30 cellular contexts compared by ENCODE assay signal in genomic region chr5:178995341-178995690, GRCh38. TPM values are rescaled to one million over a fixed set of nuclear protein-coding genes. Genes with fewer than 3 reads are reported as not detected.
A peak's percentile ranks its signal among the peaks of the same experiment; 100 is the strongest.
DNase-seq lines count a peak whose midpoint lies in the region; ATAC-seq and TF ChIP-seq lines count a peak whose summit lies in the region.
"Had no signal": no experiment of that assay in that cellular context is flagged by ENCODE, and none has a peak within 500 bp of the region (broad histone marks: within the 10 kb centered on the region; RNA-seq: fewer than 3 reads in every experiment).

No MANE protein-coding gene starts in this region.

- no peak for TF ChIP-seq CTCF in chondrocyte (IDR thresholded peaks at IDR 0.05)
- TF ChIP-seq CTCF in type B pancreatic cell (conservative IDR thresholded peaks at IDR 0.05) = no peak
- TF ChIP-seq CTCF in foreskin keratinocyte (conservative IDR thresholded peaks at IDR 0.05) = no peak

- H3K36me3 Mint-ChIP-seq in activated CD4-positive, alpha-beta T cell treated with anti-CD3 and anti-CD28 coated beads, Interleukin-2, amount 10 ng/mL, durations not matched to agents 7 days and 5 days (ENCODE audit: low read depth) = no peaks in the 10 kb centered on the region
- H3K36me3 Mint-ChIP-seq in activated CD4-positive, alpha-beta T cell treated with anti-CD3 and anti-CD28 coated beads for 36 hours (ENCODE audit: low read depth) = no peaks in the 10 kb centered on the region
- no peaks in the 10 kb centered on the region for H3K36me3 Mint-ChIP-seq in chondrocyte (ENCODE audit: low read depth)
- no peaks in the 10 kb centered on the region for H3K36me3 Mint-ChIP-seq in type B pancreatic cell
- H3K36me3 Mint-ChIP-seq: activated naive CD4-positive, alpha-beta T cell treated with anti-CD3 and anti-CD28 coated beads, Interleukin-2, amount 50 U/mL, for 24 hours had no signal

- CTCF ChIA-PET in activated CD4-positive, alpha-beta T cell treated with anti-CD3 and anti-CD28 coated beads, Interleukin-2, amount 10 ng/mL, durations not matched to agents 7 days and 5 days (lab: Charles Lee) = no interaction called here
- CTCF ChIA-PET in activated CD4-positive, alpha-beta T cell treated with anti-CD3 and anti-CD28 coated beads for 36 hours (lab: Charles Lee) = no interaction called here

- no peak overlapping the region for H3K4me3 Mint-ChIP-seq in activated CD4-positive, alpha-beta T cell treated with anti-CD3 and anti-CD28 coated beads, Interleukin-2, amount 10 ng/mL, durations not matched to agents 7 days and 5 days
- no peak overlapping the region for H3K4me3 Mint-ChIP-seq in activated CD4-positive, alpha-beta T cell treated with anti-CD3 and anti-CD28 coated beads for 36 hours
- H3K4me3 Mint-ChIP-seq in chondrocyte (ENCODE audit: unreplicated experiment) (peak overlapping the region; percentile 48), type B pancreatic cell (peak overlapping the region; percentile 64)
- H3K4me3 Mint-ChIP-seq: activated CD8-positive, alpha-beta memory T cell treated with anti-CD3 and anti-CD28 coated beads, Interleukin-2, amount 10 ng/mL, durations not matched to agents 7 days and 5 days; activated naive CD4-positive, alpha-beta T cell treated with anti-CD3 and anti-CD28 coated beads, Interleukin-2, amount 50 U/mL, for 24 hours had no signal

- H3K27me3 ChIP-seq in foreskin keratinocyte = peaks cover 21% of the 10 kb centered on the region

- H3K27ac Mint-ChIP-seq in activated CD4-positive, alpha-beta T cell treated with anti-CD3 and anti-CD28 coated beads, Interleukin-2, amount 10 ng/mL, durations not matched to agents 7 days and 5 days = peak overlapping the region; percentile 7
- no peak overlapping the region for H3K27ac Mint-ChIP-seq in activated CD4-positive, alpha-beta T cell treated with anti-CD3 and anti-CD28 coated beads for 36 hours
- H3K27ac Mint-ChIP-seq in chondrocyte (ENCODE audit: unreplicated experiment) (no peak overlapping the region), type B pancreatic cell (no peak overlapping the region)
- H3K27ac Mint-ChIP-seq: activated CD8-positive, alpha-beta memory T cell treated with anti-CD3 and anti-CD28 coated beads, Interleukin-2, amount 10 ng/mL, durations not matched to agents 7 days and 5 days; activated naive CD4-positive, alpha-beta T cell treated with anti-CD3 and anti-CD28 coated beads, Interleukin-2, amount 50 U/mL, for 24 hours had no signal

- peaks cover 24% of the 10 kb centered on the region for H3K27me3 Mint-ChIP-seq in activated CD4-positive, alpha-beta T cell treated with anti-CD3 and anti-CD28 coated beads, Interleukin-2, amount 10 ng/mL, durations not matched to agents 7 days and 5 days
- H3K27me3 Mint-ChIP-seq in activated CD4-positive, alpha-beta T cell treated with anti-CD3 and anti-CD28 coated beads for 36 hours = peaks cover 24% of the 10 kb centered on the region
- H3K27me3 Mint-ChIP-seq in chondrocyte (ENCODE audit: low read depth) = peaks cover 17% of the 10 kb centered on the region
- H3K27me3 Mint-ChIP-seq in type B pancreatic cell = peaks cover 65% of the 10 kb centered on the region

- peaks cover 3% of the 10 kb centered on the region for H3K4me1 Mint-ChIP-seq in activated CD4-positive, alpha-beta T cell treated with anti-CD3 and anti-CD28 coated beads, Interleukin-2, amount 10 ng/mL, durations not matched to agents 7 days and 5 days
- H3K4me1 Mint-ChIP-seq in activated CD4-positive, alpha-beta T cell treated with anti-CD3 and anti-CD28 coated beads for 36 hours = peaks cover 5% of the 10 kb centered on the region
- peaks cover 3% of the 10 kb centered on the region for H3K4me1 Mint-ChIP-seq in chondrocyte (ENCODE audit: low read depth)
- H3K4me1 Mint-ChIP-seq in type B pancreatic cell (ENCODE audit: unreplicated experiment) = no peaks in the 10 kb centered on the region
- H3K4me1 Mint-ChIP-seq: activated naive CD4-positive, alpha-beta T cell treated with anti-CD3 and anti-CD28 coated beads, Interleukin-2, amount 50 U/mL, for 24 hours had no signal

- no peak for ATAC-seq in activated CD4-positive, alpha-beta T cell treated with anti-CD3 and anti-CD28 coated beads for 36 hours
- ATAC-seq in GM21717 (IDR thresholded peaks at IDR 0.05; ENCODE audit: unreplicated experiment) = no peak
- ATAC-seq in GM18909 (IDR thresholded peaks at IDR 0.05; ENCODE audit: poor library complexity, unreplicated experiment) = no peak
- ATAC-seq in foreskin keratinocyte = no peak
- ATAC-seq: activated CD8-positive, alpha-beta memory T cell treated with anti-CD3 and anti-CD28 coated beads, Interleukin-2, amount 10 ng/mL, durations not matched to agents 7 days and 5 days; Right ventricle myocardium inferior; stimulated activated naive CD8-positive, alpha-beta T cell treated with anti-CD3 and anti-CD28 coated beads, Interleukin-15, Interleukin-2, amounts not matched to agents 100 U/mL and 50 U/mL, for 24 hours had no signal

- POLR2A ChIA-PET in activated CD4-positive, alpha-beta T cell treated with anti-CD3 and anti-CD28 coated beads, Interleukin-2, amount 10 ng/mL, durations not matched to agents 7 days and 5 days (lab: Charles Lee) = no interaction called here
- POLR2A ChIA-PET in activated CD4-positive, alpha-beta T cell treated with anti-CD3 and anti-CD28 coated beads for 36 hours (lab: Charles Lee) = no interaction called here

- H3K4me1 ChIP-seq in foreskin keratinocyte = no peaks in the 10 kb centered on the region
- H3K4me1 ChIP-seq: BE2C had no signal

- H3K9me3 Mint-ChIP-seq in activated CD4-positive, alpha-beta T cell treated with anti-CD3 and anti-CD28 coated beads, Interleukin-2, amount 10 ng/mL, durations not matched to agents 7 days and 5 days = peaks cover 5% of the 10 kb centered on the region
- H3K9me3 Mint-ChIP-seq in activated CD4-positive, alpha-beta T cell treated with anti-CD3 and anti-CD28 coated beads for 36 hours (ENCODE audit: low read depth) = no peaks in the 10 kb centered on the region
- H3K9me3 Mint-ChIP-seq in chondrocyte (ENCODE audit: low read depth) (peaks cover 9% of the 10 kb centered on the region), type B pancreatic cell (no peaks in the 10 kb centered on the region)
- H3K9me3 Mint-ChIP-seq: activated naive CD4-positive, alpha-beta T cell treated with anti-CD3 and anti-CD28 coated beads, Interleukin-2, amount 50 U/mL, for 24 hours had no signal

- H3K27ac ChIP-seq in foreskin keratinocyte = no peak overlapping the region

- intact Hi-C loops in activated CD4-positive, alpha-beta T cell treated with anti-CD3 and anti-CD28 coated beads for 36 hours (cut with DNase I, micrococcal nuclease) = no loop called here

- no peak for DNase-seq in activated CD4-positive, alpha-beta T cell treated with anti-CD3 and anti-CD28 coated beads, Interleukin-2, amount 10 ng/mL, durations not matched to agents 7 days and 5 days
- DNase-seq in activated CD4-positive, alpha-beta T cell treated with anti-CD3 and anti-CD28 coated beads for 36 hours = no peak
- DNase-seq in chondrocyte (ENCODE audit: low spot score) = no peak
- DNase-seq in iris pigment epithelial cell (ENCODE audit: low read depth) = peak; percentile 38
- no peak for DNase-seq in type B pancreatic cell (ENCODE audit: extremely low spot score, unreplicated experiment)
- DNase-seq in foreskin keratinocyte = no peak
- DNase-seq: activated CD4-positive, alpha-beta T cell treated with anti-CD3 and anti-CD28 coated beads for 4 hours; activated CD8-positive, alpha-beta memory T cell treated with anti-CD3 and anti-CD28 coated beads, Interleukin-2, amount 10 ng/mL, durations not matched to agents 7 days and 5 days; BE2C; DMS79; head of caudate nucleus; islet precursor cell; Kasumi-1; NCI-H1048; NCI-H1930; NCI-H226; NCI-H748 treated with DMSO at 0.1 percent for 48 hours; OCI-M1; stimulated activated CD4-positive, alpha-beta T cell treated with anti-CD3 and anti-CD28 coated beads, Interleukin-12 subunit alpha, Interleukin-12 subunit beta, amount 100 ng/mL, for 4 hours; stimulated activated CD4-positive, alpha-beta T cell treated with anti-CD3 and anti-CD28 coated beads, Interleukin-4, amount 100 ng/mL, for 4 hours; stimulated activated naive CD8-positive, alpha-beta T cell treated with anti-CD3 and anti-CD28 coated beads, Interleukin-15, Interleukin-2, amounts not matched to agents 100 U/mL and 50 U/mL, for 24 hours; SW 1271 had no signal

RNA-seq across cellular contexts. Expression of gene GRM6, which starts 0.2 kb away (rescaled TPM):
- not detected for total RNA-seq in activated CD4-positive, alpha-beta T cell treated with anti-CD3 and anti-CD28 coated beads, Interleukin-2, amount 10 ng/mL, durations not matched to agents 7 days and 5 days
- total RNA-seq in activated CD4-positive, alpha-beta T cell treated with anti-CD3 and anti-CD28 coated beads for 36 hours = not detected
- not detected in 3 replicates for total RNA-seq in chondrocyte
- not detected in 2 replicates for total RNA-seq in type B pancreatic cell (ENCODE audit: low replicate concordance)
- not detected in 2 replicates for total RNA-seq in foreskin keratinocyte
- not detected in 2 replicates for polyA plus RNA-seq in foreskin keratinocyte
- total RNA-seq: A172; activated CD8-positive, alpha-beta memory T cell treated with anti-CD3 and anti-CD28 coated beads, Interleukin-2, amount 10 ng/mL, durations not matched to agents 7 days and 5 days; fibroblast of lung; lower leg skin; mononuclear cell; Right ventricle myocardium inferior had no signal
- polyA plus RNA-seq: fibroblast of lung had no signal

RNA-seq across cellular contexts. Expression of gene ZNF879, which starts 28.3 kb away (rescaled TPM):
- 1 to 10 TPM; 4.7 to 5.0 TPM for total RNA-seq in activated CD4-positive, alpha-beta T cell treated with anti-CD3 and anti-CD28 coated beads, Interleukin-2, amount 10 ng/mL, durations not matched to agents 7 days and 5 days
- 1 to 10 TPM; 2.1 to 3.2 TPM for total RNA-seq in activated CD4-positive, alpha-beta T cell treated with anti-CD3 and anti-CD28 coated beads for 36 hours
- total RNA-seq in chondrocyte = 2.9 to 4.2 TPM (median 4.1 TPM) in 3 replicates
- 4.8 and 7.2 TPM in 2 replicates for total RNA-seq in type B pancreatic cell (ENCODE audit: low replicate concordance)
- 2.6 and 3.4 TPM in 2 replicates for total RNA-seq in foreskin keratinocyte
- 0.97 and 1.4 TPM in 2 replicates for polyA plus RNA-seq in foreskin keratinocyte
- total RNA-seq: A172 had no signal

RNA-seq across cellular contexts. Expression of gene ZNF454, which starts 54.3 kb away (rescaled TPM):
- total RNA-seq in activated CD4-positive, alpha-beta T cell treated with anti-CD3 and anti-CD28 coated beads, Interleukin-2, amount 10 ng/mL, durations not matched to agents 7 days and 5 days = not detected
- total RNA-seq in activated CD4-positive, alpha-beta T cell treated with anti-CD3 and anti-CD28 coated beads for 36 hours = not detected
- total RNA-seq in chondrocyte = 0.32 to 2.3 TPM (median 0.49 TPM) in 3 replicates
- 0.12 TPM in 1 of 2 replicates, not detected in the other for total RNA-seq in type B pancreatic cell (ENCODE audit: low replicate concordance)
- 0.82 and 1.4 TPM in 2 replicates for total RNA-seq in foreskin keratinocyte
- polyA plus RNA-seq in foreskin keratinocyte = 0.18 and 0.32 TPM in 2 replicates
- total RNA-seq: A172; activated CD8-positive, alpha-beta memory T cell treated with anti-CD3 and anti-CD28 coated beads, Interleukin-2, amount 10 ng/mL, durations not matched to agents 7 days and 5 days; mononuclear cell had no signal

Comparison
In these comparisons a context has a peak if more than half of its experiments do, and no peak if none do; other contexts are left out.
1. H3K4me3 Mint-ChIP-seq: peak in chondrocyte (single experiment) and type B pancreatic cell (single experiment); none in activated CD4-positive, alpha-beta T cell treated with anti-CD3 and anti-CD28 coated beads, Interleukin-2, amount 10 ng/mL, durations not matched to agents 7 days and 5 days (single experiment) and activated CD4-positive, alpha-beta T cell treated with anti-CD3 and anti-CD28 coated beads for 36 hours (single experiment).